ENCODE assay signal across 23 cellular contexts in genomic region chr13:41533266-41533665, GRCh38.
DNase-seq lines count a peak whose midpoint lies in the region; ATAC-seq, FAIRE-seq and TF ChIP-seq lines count a peak whose summit lies in the region.
"Had no signal": no experiment of that assay in that cellular context is flagged by ENCODE, and none has a peak within 500 bp of the region (broad histone marks: within the 10 kb centered on the region; RNA-seq: fewer than 3 reads in every experiment).

No MANE protein-coding gene starts in this region.

- H3K4me3 Mint-ChIP-seq in GM23338 (no peak overlapping the region), T-helper 17 cell (no peak overlapping the region)
- H3K4me3 Mint-ChIP-seq: CD4-positive, alpha-beta T cell had no signal

- H3K36me3 Mint-ChIP-seq in GM23338 (ENCODE audit: low read depth) (no peaks in the 10 kb centered on the region), T-helper 17 cell (ENCODE audit: low read depth) (peaks cover 2% of the 10 kb centered on the region)

- H2BK5ac ChIP-seq in H1 (ENCODE audit: low read depth, low read length): no peak overlapping the region

- no peaks in the 10 kb centered on the region for H3K4me1 Mint-ChIP-seq in GM23338
- no peaks in the 10 kb centered on the region for H3K4me1 Mint-ChIP-seq in T-helper 17 cell

- H3K36me3 ChIP-seq in DND-41 (ENCODE audit: insufficient read depth, low read length) (no peaks in the 10 kb centered on the region), GM23338 (ENCODE audit: insufficient read depth) (no peaks in the 10 kb centered on the region), H1 (ENCODE audit: control insufficient read depth in 2 of 4, insufficient read depth in 4 of 4, low read length in 3 of 4) (no peaks in the 10 kb centered on the region), osteoblast (ENCODE audit: insufficient read depth, low read length) (no peaks in the 10 kb centered on the region)
- H3K36me3 ChIP-seq: SJSA1 had no signal

- H4K8ac ChIP-seq in H1 (ENCODE audit: extremely low read depth, insufficient read depth, low read length): no peak overlapping the region

- CTCF ChIA-PET in H1 (lab: Charles Lee; ENCODE audit: partially characterized antibody): interaction anchor here (1.9 kb wide), 1 partner anchor 54 kb away, joined by 4 read pairs; no protein-coding TSS in a partner anchor

- WGBS in H1 (ENCODE audit: extremely low coverage in 1 of 2, insufficient coverage in 1 of 2, insufficient read length in 1 of 2, insufficient replicate concordance in 2 of 2, low coverage in 1 of 2, low lambda C conversion rate in 2 of 2, missing lambda C conversion rate in 1 of 2), 2 experiments: 87% methylated on average over 7 of the region's 7 CpGs; no CpG with 5 or more reads in 1 of the 2 experiments

- H2BK15ac ChIP-seq in H1 (ENCODE audit: low read length): no peak overlapping the region

- no peak overlapping the region for H4K91ac ChIP-seq in H1 (replicated peaks; ENCODE audit: insufficient read length, low read length)

- no peak overlapping the region for H3K18ac ChIP-seq in H1 (ENCODE audit: extremely low read depth, low read length)

- no peak for TF ChIP-seq POLR2A in H1 (IDR thresholded peaks at IDR 0.05; ENCODE audit: control extremely low read depth in 1 of 2, low read depth in 2 of 2, low read length in 2 of 2)

- H3K4ac ChIP-seq in H1 (replicated peaks; ENCODE audit: insufficient read length, low read depth, low read length): no peak overlapping the region

- H4K5ac ChIP-seq in H1 (ENCODE audit: insufficient read length, low read depth, low read length): no peak overlapping the region

- H2AK5ac ChIP-seq in H1 (ENCODE audit: low read depth, low read length): no peak overlapping the region

- TF ChIP-seq CTCF in DND-41 (IDR thresholded peaks at IDR 0.05; ENCODE audit: borderline replicate concordance, extremely low read depth, low read length, poor library complexity, severe bottlenecking): no peak
- no peak for TF ChIP-seq CTCF in GM23338 (conservative IDR thresholded peaks at IDR 0.05; ENCODE audit: low read depth in 2 of 2)
- TF ChIP-seq CTCF in H1 (IDR thresholded peaks at IDR 0.05; ENCODE audit: control extremely low read depth in 1 of 3, insufficient read depth in 1 of 3, low read depth in 1 of 3, low read length in 3 of 3): no peak
- TF ChIP-seq CTCF in osteoblast (IDR thresholded peaks at IDR 0.05; ENCODE audit: extremely low read depth, low read depth, low read length): no peak

- H2BK120ac ChIP-seq in H1 (replicated peaks; ENCODE audit: low read depth, low read length): no peak overlapping the region

- H3F3A ChIP-seq in GM23338 (replicated peaks; ENCODE audit: low read depth): no peaks in the 10 kb centered on the region

- POLR2A ChIA-PET in H1 (lab: Charles Lee; ENCODE audit: partially characterized antibody): no interaction called here

- H3K9me2 ChIP-seq in GM23338 (ENCODE audit: insufficient read depth): no peaks in the 10 kb centered on the region

- H3K27me3 Mint-ChIP-seq in GM23338 (ENCODE audit: insufficient read depth, low read depth, poor library complexity) (peaks cover 6% of the 10 kb centered on the region), T-helper 17 cell (no peaks in the 10 kb centered on the region)
- H3K27me3 Mint-ChIP-seq: CD4-positive, alpha-beta T cell had no signal

- TF ChIP-seq RAD21 in H1 (IDR thresholded peaks at IDR 0.05 in 1 of 2, conservative IDR thresholded peaks at IDR 0.05 in 1 of 2; ENCODE audit: low read depth in 2 of 2, low read length in 2 of 2): no peak

- H2BK20ac ChIP-seq in H1 (ENCODE audit: low read length): no peak overlapping the region

- no peaks in the 10 kb centered on the region for H3K9me3 ChIP-seq in DND-41 (ENCODE audit: insufficient read depth, low read length, severe bottlenecking)
- H3K9me3 ChIP-seq in H1 (ENCODE audit: insufficient read depth in 2 of 2, low read depth in 1 of 2, low read length in 1 of 2): no peaks in the 10 kb centered on the region
- no peaks in the 10 kb centered on the region for H3K9me3 ChIP-seq in osteoblast (ENCODE audit: low read depth, low read length)
- H3K9me3 ChIP-seq in T-helper 17 cell (ENCODE audit: control insufficient read depth, low read length, poor library complexity, severe bottlenecking): no peaks in the 10 kb centered on the region
- H3K9me3 ChIP-seq: Caco-2, SJSA1 had no signal

- ATAC-seq in DND-41 (ENCODE audit: insufficient read depth, low read depth): no peak
- ATAC-seq in GM23338: no peak
- ATAC-seq in T-helper 17 cell: no peak
- ATAC-seq in HG03520 (IDR thresholded peaks at IDR 0.05; ENCODE audit: unreplicated experiment): no peak
- ATAC-seq: GM12878 had no signal

- H3K4me3 ChIP-seq in DND-41 (ENCODE audit: low read depth in 1 of 2, low read length in 2 of 2) (no peak overlapping the region), GM23338 (no peak overlapping the region), H1 (ENCODE audit: extremely low read depth in 1 of 4, insufficient read depth in 2 of 4, low read depth in 3 of 4, low read length in 4 of 4) (no peak overlapping the region), osteoblast (ENCODE audit: insufficient read depth, low read length) (peak overlapping the region; percentile 38)
- H3K4me3 ChIP-seq: GM12878, SJSA1 had no signal

- TF ChIP-seq EP300 in H1 (IDR thresholded peaks at IDR 0.05; ENCODE audit: borderline replicate concordance in 1 of 2, low read depth in 2 of 2, low read length in 2 of 2): no peak

- H3K4me1 ChIP-seq in DND-41 (ENCODE audit: insufficient read depth, low read length) (no peaks in the 10 kb centered on the region), GM23338 (ENCODE audit: insufficient read depth) (no peaks in the 10 kb centered on the region), H1 (replicated peaks in 1 of 4; ENCODE audit: control insufficient read depth in 3 of 4, insufficient read depth in 4 of 4, low read length in 3 of 4) (no peaks in the 10 kb centered on the region), osteoblast (ENCODE audit: insufficient read depth, low read length) (peaks cover 4% of the 10 kb centered on the region)
- H3K4me1 ChIP-seq: Caco-2, SJSA1 had no signal

- H3K27ac Mint-ChIP-seq in GM23338 (no peak overlapping the region), T-helper 17 cell (no peak overlapping the region)
- H3K27ac Mint-ChIP-seq: CD4-positive, alpha-beta T cell had no signal

- no peaks in the 10 kb centered on the region for H3K79me1 ChIP-seq in H1 (ENCODE audit: low read depth, low read length)

- H3K14ac ChIP-seq in H1 (ENCODE audit: insufficient read length): no peak overlapping the region

- no peaks in the 10 kb centered on the region for H3K23me2 ChIP-seq in H1 (ENCODE audit: low read depth, low read length)

- H3K9ac ChIP-seq in DND-41 (ENCODE audit: low read depth, low read length) (no peak overlapping the region), H1 (replicated peaks in 1 of 4; ENCODE audit: extremely low read depth in 1 of 4, low read depth in 3 of 4, low read length in 3 of 4) (no peak overlapping the region)

- H2BK12ac ChIP-seq in H1 (ENCODE audit: low read depth, low read length): no peak overlapping the region

- no peaks in the 10 kb centered on the region for H3K27me3 ChIP-seq in DND-41 (ENCODE audit: insufficient read depth, low read length, poor library complexity)
- H3K27me3 ChIP-seq in GM23338 (ENCODE audit: insufficient read depth): no peaks in the 10 kb centered on the region
- H3K27me3 ChIP-seq in H1 (replicated peaks in 1 of 4; ENCODE audit: control insufficient read depth in 3 of 4, extremely low read depth in 1 of 4, insufficient read depth in 3 of 4, low read length in 3 of 4): no peaks in the 10 kb centered on the region
- no peaks in the 10 kb centered on the region for H3K27me3 ChIP-seq in osteoblast (ENCODE audit: insufficient read depth, low read length)
- H3K27me3 ChIP-seq: SJSA1 had no signal

- H3K4me2 ChIP-seq in DND-41 (ENCODE audit: insufficient read depth, low read length): no peak overlapping the region
- no peak overlapping the region for H3K4me2 ChIP-seq in GM23338
- H3K4me2 ChIP-seq in H1 (ENCODE audit: insufficient read depth in 1 of 2, low read depth in 2 of 2, low read length in 2 of 2): no peak overlapping the region
- peak overlapping the region; percentile 78 for H3K4me2 ChIP-seq in osteoblast (ENCODE audit: insufficient read depth, low read length)

- H3K27ac ChIP-seq in DND-41 (ENCODE audit: low read length) (no peak overlapping the region), GM23338 (ENCODE audit: low read depth) (no peak overlapping the region), H1 (ENCODE audit: low read depth, low read length) (no peak overlapping the region), osteoblast (ENCODE audit: low read depth, low read length) (no peak overlapping the region)
- H3K27ac ChIP-seq: SJSA1 had no signal

- H3K23ac ChIP-seq in H1 (ENCODE audit: insufficient read length): no peak overlapping the region

- H3K79me2 ChIP-seq in DND-41 (ENCODE audit: insufficient read depth, low read length) (no peaks in the 10 kb centered on the region), GM23338 (replicated peaks; ENCODE audit: insufficient read depth) (no peaks in the 10 kb centered on the region), H1 (ENCODE audit: control insufficient read depth in 1 of 2, insufficient read depth in 2 of 2, low read length in 2 of 2) (no peaks in the 10 kb centered on the region), osteoblast (ENCODE audit: insufficient read depth, low read length) (no peaks in the 10 kb centered on the region)

- no peak overlapping the region for H3K56ac ChIP-seq in H1 (replicated peaks; ENCODE audit: insufficient read length, low read depth, low read length)

- DNase-seq in DND-41 (no peak), GM23338 (ENCODE audit: low spot score) (no peak), H1 (ENCODE audit: low read depth in 1 of 2, low spot score in 2 of 2) (no peak), osteoblast (ENCODE audit: insufficient read length, low spot score, missing footprints) (no peak), T-helper 17 cell (no peak), C1 segment of cervical spinal cord (lab: John Stamatoyannopoulos, UW) (no peak)
- DNase-seq: Caco-2; CD4-positive, alpha-beta T cell; DMS 273 treated with DMSO at 0.1 percent for 48 hours; DMS79 treated with DMSO at 0.1 percent for 48 hours; HCEC 1CT; MM.1S; NCI-H1048; NCI-H1436; NCI-H1930; NCI-H226; NCI-H510A treated with DMSO at 0.1 percent for 48 hours; NCI-H748 treated with DMSO at 0.1 percent for 48 hours; OCI-M1; T-helper 1 cell had no signal

- H4K20me1 ChIP-seq in DND-41 (ENCODE audit: insufficient read depth, low read length) (no peaks in the 10 kb centered on the region), GM23338 (replicated peaks; ENCODE audit: insufficient read depth) (no peaks in the 10 kb centered on the region), H1 (replicated peaks in 1 of 2; ENCODE audit: control insufficient read depth in 1 of 2, insufficient read depth in 2 of 2, low read length in 2 of 2) (no peaks in the 10 kb centered on the region), osteoblast (ENCODE audit: insufficient read depth, low read length) (no peaks in the 10 kb centered on the region)

- H2AFZ ChIP-seq in DND-41 (ENCODE audit: low read depth, low read length) (peak overlapping the region; percentile 22; the same call in 1 of the 2 replicates), GM23338 (peak overlapping the region; percentile 75; the same call in 1 of the 2 replicates), H1 (ENCODE audit: low read length) (0 out of 2 replicates have a peak overlapping the region, but pooled peaks have one; percentile 45), osteoblast (ENCODE audit: low read length) (peak overlapping the region; percentile 11)

- no peak for FAIRE-seq in H1 (lab: Jason Lieb, UNC)
- FAIRE-seq: GM12878 had no signal

- H3K9me3 Mint-ChIP-seq in GM23338: no peaks in the 10 kb centered on the region
- H3K9me3 Mint-ChIP-seq: CD4-positive, alpha-beta T cell had no signal

Comparison
In these comparisons a context has a peak if more than half of its experiments do, and no peak if none do; other contexts are left out.
1. H2AFZ ChIP-seq: peak in every context shown above with its lines; median percentile 75 in GM23338; 45 in H1; 22 in DND-41; 11 in osteoblast.